In genomic region chr7:50693475-50693874, GRCh38 we compare ENCODE assay signal across 18 cellular contexts.
DNase-seq lines count a peak whose midpoint lies in the region; ATAC-seq and TF ChIP-seq lines count a peak whose summit lies in the region.
"Had no signal": no experiment of that assay in that cellular context is flagged by ENCODE, and none has a peak within 500 bp of the region (broad histone marks: within the 10 kb centered on the region; RNA-seq: fewer than 3 reads in every experiment).

No MANE protein-coding gene starts in this region.

- no peaks in the 10 kb centered on the region for H3K79me1 ChIP-seq in H9 (ENCODE audit: insufficient read depth, low read depth, low read length, poor library complexity, severe bottlenecking)

- H3K79me2 ChIP-seq in H9 (ENCODE audit: insufficient read depth, low read length) = 0 out of 2 replicates have a peak, but pooled peaks cover 2% of the 10 kb centered on the region

- H3K23me2 ChIP-seq in H9 (ENCODE audit: insufficient read length, low read depth, low read length, poor library complexity, severe bottlenecking) = no peaks in the 10 kb centered on the region

- H2BK5ac ChIP-seq in H9 (ENCODE audit: insufficient read length, low read length) = no peak overlapping the region

- no peak overlapping the region for H3K18ac ChIP-seq in H9 (ENCODE audit: insufficient read length, low read depth, low read length)

- no peak overlapping the region for H4K8ac ChIP-seq in H9 (replicated peaks; ENCODE audit: insufficient read length, low read depth, low read length)

- H3K36me3 Mint-ChIP-seq in H9 (ENCODE audit: insufficient read depth in 1 of 3, low read depth in 3 of 3) = peaks cover 13 to 30% (median 17%) of the 10 kb centered on the region in 3 experiments; a peak in 6 of 7 replicates
- peaks cover 18% of the 10 kb centered on the region for H3K36me3 Mint-ChIP-seq in chondrocyte (ENCODE audit: low read depth)
- no peaks in the 10 kb centered on the region for H3K36me3 Mint-ChIP-seq in activated naive CD8-positive, alpha-beta T cell treated with anti-CD3 and anti-CD28 coated beads for 36 hours
- H3K36me3 Mint-ChIP-seq: CD8-positive, alpha-beta memory T cell had no signal

- H2BK20ac ChIP-seq in H9 (ENCODE audit: low read depth, low read length, poor library complexity, severe bottlenecking) = no peak overlapping the region

- intact Hi-C loops in left colon (cut with DNase I, micrococcal nuclease) = no loop called here

- H3K9me3 Mint-ChIP-seq in H9 (peaks cover 0 to 2% of the 10 kb centered on the region in 2 experiments; a peak in 2 of 5 replicates), chondrocyte (ENCODE audit: low read depth) (no peaks in the 10 kb centered on the region)
- no peaks in the 10 kb centered on the region for H3K9me3 Mint-ChIP-seq in activated naive CD8-positive, alpha-beta T cell treated with anti-CD3 and anti-CD28 coated beads for 36 hours
- H3K9me3 Mint-ChIP-seq: CD8-positive, alpha-beta memory T cell had no signal

- no peak overlapping the region for H3K23ac ChIP-seq in H9 (ENCODE audit: insufficient read length, low read depth, low read length)

- no peak for TF ChIP-seq CTCF in H9 (conservative IDR thresholded peaks at IDR 0.05)
- TF ChIP-seq CTCF in chondrocyte (IDR thresholded peaks at IDR 0.05) = no peak

- H3K9me3 ChIP-seq in H9 (ENCODE audit: control insufficient read depth, low read depth, low read length) (no peaks in the 10 kb centered on the region), mesodermal cell (ENCODE audit: control insufficient read depth, low read length) (no peaks in the 10 kb centered on the region)

- H3K4me3 Mint-ChIP-seq in H9 = no peak overlapping the region; a peak in 1 of 5 replicates
- no peak overlapping the region for H3K4me3 Mint-ChIP-seq in chondrocyte (ENCODE audit: unreplicated experiment)
- no peak overlapping the region for H3K4me3 Mint-ChIP-seq in activated naive CD8-positive, alpha-beta T cell treated with anti-CD3 and anti-CD28 coated beads for 36 hours
- H3K4me3 Mint-ChIP-seq: CD8-positive, alpha-beta memory T cell had no signal

- no peak overlapping the region for H3T11ph ChIP-seq in H9 (ENCODE audit: low read length)

- H3K4me3 ChIP-seq in mesodermal cell (ENCODE audit: extremely low read depth, insufficient read depth, low read length, poor library complexity, severe bottlenecking) = no peak overlapping the region

- H2BK120ac ChIP-seq in H9 (ENCODE audit: low read depth, low read length, poor library complexity, severe bottlenecking) = no peak overlapping the region

- no peak overlapping the region for H2BK15ac ChIP-seq in H9 (ENCODE audit: low read depth, low read length)

- DNase-seq in H9 = no peak
- no peak for DNase-seq in chondrocyte (ENCODE audit: low spot score)
- peak; percentile 52 for DNase-seq in pons (ENCODE audit: low spot score)
- no peak for DNase-seq in left colon
- DNase-seq in activated naive CD8-positive, alpha-beta T cell treated with anti-CD3 and anti-CD28 coated beads for 36 hours = no peak
- DNase-seq: CD8-positive, alpha-beta memory T cell; DMS79 treated with DMSO at 0.1 percent for 48 hours; NCI-H1417; NCI-H1930; NCI-H2171; NCI-H446; NK-92 treated with Interleukin-12 subunit alpha and Interleukin-12 subunit beta, amount 100 ng/mL, for 24 hours; OCI-M1; RPMI8226 had no signal

- H4K5ac ChIP-seq in H9 (ENCODE audit: insufficient read length, low read depth, low read length) = no peak overlapping the region

- H3K9ac ChIP-seq in H9 (ENCODE audit: extremely low read depth, insufficient read length, low read length) = no peak overlapping the region

- H3K27me3 Mint-ChIP-seq in H9 (ENCODE audit: low read depth) (no peaks in the 10 kb centered on the region), chondrocyte (ENCODE audit: low read depth) (no peaks in the 10 kb centered on the region)
- no peaks in the 10 kb centered on the region for H3K27me3 Mint-ChIP-seq in activated naive CD8-positive, alpha-beta T cell treated with anti-CD3 and anti-CD28 coated beads for 36 hours

- H3K4ac ChIP-seq in H9 (ENCODE audit: low read depth, low read length) = no peak overlapping the region

- WGBS in H9 (ENCODE audit: extremely low coverage, insufficient read length, low lambda C conversion rate) = no CpG with 5 or more reads among the region's 6 CpGs
- 75 to 100% methylated on average over 1 to 2 of the region's 6 CpGs for WGBS in mesodermal cell (ENCODE audit: insufficient coverage in 2 of 2), 2 experiments

- no peak overlapping the region for H3K4me2 ChIP-seq in H9 (ENCODE audit: insufficient read depth, insufficient read length, low read length)

- no peak overlapping the region for H3K56ac ChIP-seq in H9 (ENCODE audit: insufficient read length, low read depth, low read length)

- H3K36me3 ChIP-seq in mesodermal cell (ENCODE audit: control insufficient read depth, insufficient read depth, low read length) = peaks cover 39% of the 10 kb centered on the region

- peaks cover 2% of the 10 kb centered on the region; the same call in 1 of the 2 replicates for H3K4me1 ChIP-seq in H9 (ENCODE audit: insufficient read depth, low read length)
- no peaks in the 10 kb centered on the region for H3K4me1 ChIP-seq in mesodermal cell (ENCODE audit: control insufficient read depth, insufficient read depth, low read length, poor library complexity, severe bottlenecking)

- H3K14ac ChIP-seq in H9 (ENCODE audit: insufficient read depth, low read length) = no peak overlapping the region

- no peak overlapping the region for H2BK12ac ChIP-seq in H9 (ENCODE audit: insufficient read length, low read depth, low read length)

- no peaks in the 10 kb centered on the region for H4K20me1 ChIP-seq in H9 (ENCODE audit: control insufficient read depth, insufficient read depth, insufficient read length)

- peaks cover 17 to 21% of the 10 kb centered on the region in 2 experiments for H3K4me1 Mint-ChIP-seq in H9
- peaks cover 28% of the 10 kb centered on the region for H3K4me1 Mint-ChIP-seq in chondrocyte (ENCODE audit: low read depth)
- H3K4me1 Mint-ChIP-seq in activated naive CD8-positive, alpha-beta T cell treated with anti-CD3 and anti-CD28 coated beads for 36 hours = peaks cover 2% of the 10 kb centered on the region

- H3K27ac ChIP-seq in H9 (ENCODE audit: insufficient read length, low read depth, low read length) (no peak overlapping the region), mesodermal cell (ENCODE audit: low read depth, low read length, severe bottlenecking) (peak overlapping the region; percentile 3)
- H3K27ac ChIP-seq: HL-60 had no signal

- no peak overlapping the region for H4K91ac ChIP-seq in H9 (ENCODE audit: insufficient read length, low read depth, low read length)

- H3K27ac Mint-ChIP-seq in H9 (peak overlapping the region; percentile 1 to 76 (median 59); a peak in 3 of 7 replicates), chondrocyte (ENCODE audit: unreplicated experiment) (peak overlapping the region; percentile 62)
- no peak overlapping the region for H3K27ac Mint-ChIP-seq in activated naive CD8-positive, alpha-beta T cell treated with anti-CD3 and anti-CD28 coated beads for 36 hours

- H2AFZ ChIP-seq in H9 (ENCODE audit: low read length) = no peak overlapping the region

- ATAC-seq in GM19351 (IDR thresholded peaks at IDR 0.05; ENCODE audit: unreplicated experiment) = no peak
- no peak for ATAC-seq in left colon
- ATAC-seq in GM19467 (IDR thresholded peaks at IDR 0.05; ENCODE audit: unreplicated experiment) = no peak

- H2AK5ac ChIP-seq in H9 (ENCODE audit: insufficient read length, low read length) = no peak overlapping the region

- H3K27me3 ChIP-seq in H9 (ENCODE audit: insufficient read depth, low read length) = no peaks in the 10 kb centered on the region; the same call in 1 of the 2 replicates
